Comparison of ENCODE assay signal across 8 cellular contexts in genomic region chr19:639251-640155, GRCh38. TPM values are rescaled to one million over a fixed set of nuclear protein-coding genes. Genes with fewer than 3 reads are reported as not detected.
A peak's percentile ranks its signal among the peaks of the same experiment; 100 is the strongest.
DNase-seq lines count a peak whose midpoint lies in the region; ATAC-seq and TF ChIP-seq lines count a peak whose summit lies in the region.

FGF22 (plus strand) TSS chr19:639879; CDS start chr19:639926, 47 bp downstream.

- no peaks in the 10 kb centered on the region for H3K27me3 ChIP-seq in Karpas-422 (ENCODE audit: low read length)

- CTCF ChIA-PET in activated naive CD4-positive, alpha-beta T cell treated with anti-CD3 and anti-CD28 coated beads, Interleukin-2, amount 10 ng/mL, durations not matched to agents 7 days and 5 days (lab: Charles Lee), result no interaction called here

- H3K9ac ChIP-seq in Karpas-422 (ENCODE audit: low read length), result peak within 1 kb of the TSS; percentile 30

- H3K36me3 Mint-ChIP-seq in activated naive CD4-positive, alpha-beta T cell treated with anti-CD3 and anti-CD28 coated beads, Interleukin-2, amount 10 ng/mL, durations not matched to agents 7 days and 5 days, result no peaks in the 10 kb centered on the region

- peaks cover 10% of the 10 kb centered on the region for H3K4me1 Mint-ChIP-seq in activated naive CD4-positive, alpha-beta T cell treated with anti-CD3 and anti-CD28 coated beads, Interleukin-2, amount 10 ng/mL, durations not matched to agents 7 days and 5 days

- peak; percentile 99 for DNase-seq in AG20443 (ENCODE audit: low spot score)
- peak; percentile 97 for DNase-seq in Karpas-422
- DNase-seq in activated naive CD4-positive, alpha-beta T cell treated with anti-CD3 and anti-CD28 coated beads, Interleukin-2, amount 10 ng/mL, durations not matched to agents 7 days and 5 days, result peak; percentile 97
- DNase-seq in globus pallidus (ENCODE audit: low spot score), result peak; percentile 82
- DNase-seq in occipital lobe (lab: John Stamatoyannopoulos, UW), result peak; percentile 95
- DNase-seq in stromal cell of bone marrow (ENCODE audit: low read depth), result peak; percentile 69

- no peaks in the 10 kb centered on the region for H3K9me2 ChIP-seq in Karpas-422 (replicated peaks; ENCODE audit: insufficient read depth, low read length)

- H3K4me1 ChIP-seq in Karpas-422 (ENCODE audit: low read length), result peaks cover 13% of the 10 kb centered on the region

- H3K27ac Mint-ChIP-seq in activated naive CD4-positive, alpha-beta T cell treated with anti-CD3 and anti-CD28 coated beads, Interleukin-2, amount 10 ng/mL, durations not matched to agents 7 days and 5 days, result peak within 1 kb of the TSS; percentile 55

- ATAC-seq in GM19455 (IDR thresholded peaks at IDR 0.05; ENCODE audit: unreplicated experiment) (peak; percentile 53), SK-N-SH treated with all-trans-retinoic acid at 6 μM for 48 hours (peak; percentile 90)

- peak within 1 kb of the TSS; percentile 67 for H3K4me2 ChIP-seq in Karpas-422 (ENCODE audit: low read depth, low read length, poor library complexity, severe bottlenecking)

- no peaks in the 10 kb centered on the region for H3K9me3 Mint-ChIP-seq in activated naive CD4-positive, alpha-beta T cell treated with anti-CD3 and anti-CD28 coated beads, Interleukin-2, amount 10 ng/mL, durations not matched to agents 7 days and 5 days

- no peaks in the 10 kb centered on the region for H3K9me3 ChIP-seq in Karpas-422 (ENCODE audit: low read length)

- no peaks in the 10 kb centered on the region for H3K79me2 ChIP-seq in Karpas-422 (ENCODE audit: low read length)

- no peak within 1 kb of the TSS for H2AFZ ChIP-seq in Karpas-422 (ENCODE audit: low read length)

- H3K36me3 ChIP-seq in Karpas-422 (ENCODE audit: insufficient read depth, low read length), result no peaks in the 10 kb centered on the region

- H3K27me3 Mint-ChIP-seq in activated naive CD4-positive, alpha-beta T cell treated with anti-CD3 and anti-CD28 coated beads, Interleukin-2, amount 10 ng/mL, durations not matched to agents 7 days and 5 days, result peaks cover 12% of the 10 kb centered on the region

- H3K4me3 ChIP-seq in Karpas-422 (ENCODE audit: low read length), result peak within 1 kb of the TSS; percentile 40; the same call in 1 of the 2 replicates

- peaks cover 22% of the 10 kb centered on the region; the same call in 1 of the 2 replicates for H4K20me1 ChIP-seq in Karpas-422 (ENCODE audit: insufficient read depth, low read depth, low read length)

- H3K27ac ChIP-seq in Karpas-422 (ENCODE audit: low read length), result no peak within 1 kb of the TSS

- H3K4me3 Mint-ChIP-seq in activated naive CD4-positive, alpha-beta T cell treated with anti-CD3 and anti-CD28 coated beads, Interleukin-2, amount 10 ng/mL, durations not matched to agents 7 days and 5 days, result peak within 1 kb of the TSS; percentile 76

TF ChIP-seq in SK-N-SH treated with all-trans-retinoic acid at 6 μM for 48 hours, 23 proteins besides CTCF, POLR2A, EP300 and RAD21:
- TF ChIP-seq ZNF70 (CRISPR knock-in tag; IDR thresholded peaks at IDR 0.05) (no peak), ZFP30 (CRISPR knock-in tag; IDR thresholded peaks at IDR 0.05) (no peak), ZNF565 (CRISPR knock-in tag; conservative IDR thresholded peaks at IDR 0.05; ENCODE audit: low read depth) (no peak), ZFP3 (CRISPR knock-in tag; IDR thresholded peaks at IDR 0.05) (no peak), PPARA (CRISPR knock-in tag; IDR thresholded peaks at IDR 0.05; ENCODE audit: borderline replicate concordance) (no peak), SNAI2 (CRISPR knock-in tag; IDR thresholded peaks at IDR 0.05) (no peak), ARNTL (CRISPR knock-in tag; IDR thresholded peaks at IDR 0.05; ENCODE audit: borderline replicate concordance, low read depth) (no peak), OSR1 (CRISPR knock-in tag; IDR thresholded peaks at IDR 0.05) (no peak), ZNF8 (CRISPR knock-in tag; IDR thresholded peaks at IDR 0.05) (no peak), CSRNP3 (CRISPR knock-in tag; IDR thresholded peaks at IDR 0.05) (no peak)

RNA-seq across cellular contexts. Expression of gene FGF22, which starts in this region (rescaled TPM):
- not detected in 2 replicates for total RNA-seq in Karpas-422 (2014; rRNA removed; shearing (Covaris generic); ENCODE audit: low replicate concordance)
- total RNA-seq in occipital lobe, result 0.62 TPM

Comparison
In these comparisons a context has a peak if more than half of its experiments do, and no peak if none do; other contexts are left out.
1. Peak in DNase-seq, H3K4me3 ChIP-seq, H3K9ac ChIP-seq and H3K4me2 ChIP-seq in Karpas-422; RNA of the gene not detected or under 1 TPM.
2. Peak in DNase-seq in occipital lobe; RNA of the gene not detected or under 1 TPM.